In the genomic region with DNA sequence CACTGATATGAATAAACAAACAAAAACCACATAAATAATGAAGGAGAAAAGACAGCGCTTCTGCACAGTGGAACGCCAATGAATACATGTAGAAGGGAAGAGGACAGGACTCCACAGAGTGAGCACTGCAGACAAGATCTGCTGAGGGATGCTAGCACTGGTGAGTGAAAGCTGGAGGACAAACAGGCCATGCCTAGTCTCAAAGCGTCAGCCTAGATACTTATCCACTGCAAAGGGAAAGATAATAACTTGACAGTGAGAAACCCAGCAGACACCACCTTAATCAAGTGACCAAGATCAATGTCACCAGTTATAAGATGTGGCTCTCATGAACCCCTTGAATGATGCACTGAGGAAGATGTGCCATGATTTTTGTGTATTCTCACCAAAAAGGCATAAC, we compare ENCODE assay signal across 35 cellular contexts.
"Had no signal": no experiment of that assay in that cellular context is flagged by ENCODE, and none has a peak within 500 bp of the region (broad histone marks: within the 10 kb centered on the region; RNA-seq: fewer than 3 reads in every experiment).

No MANE protein-coding gene starts in this region.

- H3K4me3 ChIP-seq: MG63 had no signal

- H3K36me3 ChIP-seq: MG63 had no signal

- H3K9me3 ChIP-seq: MG63 had no signal

- H3K9ac ChIP-seq: KMS-11 had no signal

- DNase-seq: Karpas-422, Kasumi-1, KG1, MG63, MM.1S, MV-4-11, NCI-H1048, NCI-H1092, NCI-H1092 treated with DMSO at 0.1 percent for 48 hours, NCI-H1105, NCI-H1105 treated with DMSO at 0.1 percent for 48 hours, NCI-H1417, NCI-H1417 treated with DMSO at 0.1 percent for 48 hours, NCI-H1436, NCI-H1436 treated with DMSO at 0.1 percent for 48 hours, NCI-H146, NCI-H1694, NCI-H1694 treated with DMSO at 0.1 percent for 48 hours, NCI-H187, NCI-H187 treated with DMSO at 0.1 percent for 48 hours, NCI-H1930, NCI-H2029, NCI-H2029 treated with DMSO at 0.1 percent for 48 hours, NCI-H2081, NCI-H2081 treated with DMSO at 0.1 percent for 48 hours, NCI-H2171, NCI-H2171 treated with DMSO at 0.1 percent for 48 hours, NCI-H2227 treated with DMSO at 0.1 percent for 48 hours, NCI-H226, NCI-H345, NCI-H446, NCI-H446 treated with DMSO at 0.1 percent for 48 hours, NCI-H510A, NCI-H510A treated with DMSO at 0.1 percent for 48 hours had no signal

- H3K4me2 ChIP-seq: KMS-11 had no signal

- H3K27ac ChIP-seq: KMS-11 had no signal

- H3K27me3 ChIP-seq: MG63 had no signal
